In the genomic region with DNA sequence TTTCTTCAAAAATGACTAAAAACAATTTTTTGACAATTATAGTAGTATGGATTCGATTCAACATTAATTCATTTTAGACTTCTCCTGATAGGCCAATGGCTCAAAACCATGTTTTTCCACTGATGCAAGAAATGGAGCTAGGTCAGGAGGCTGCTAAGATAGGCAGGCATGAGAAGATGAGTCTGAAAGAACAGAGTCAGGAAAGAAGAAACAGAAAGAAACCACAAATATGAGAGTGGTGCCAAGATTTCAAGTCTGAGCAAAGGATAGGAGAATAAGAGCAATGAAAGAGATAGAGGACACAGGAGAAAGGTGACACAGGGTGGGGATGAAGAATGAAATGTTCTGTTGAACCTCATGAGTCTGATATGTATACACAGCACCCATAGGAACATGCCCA, we compare ENCODE assay signal across 27 cellular contexts.
"Had no signal": no experiment of that assay in that cellular context is flagged by ENCODE, and none has a peak within 500 bp of the region (broad histone marks: within the 10 kb centered on the region; RNA-seq: fewer than 3 reads in every experiment).

No MANE protein-coding gene starts in this region.

- ATAC-seq: effector memory CD8-positive, alpha-beta T cell; left cardiac atrium; mucosa of descending colon; right lobe of liver; stimulated activated naive B cell treated with anti-CD40 and anti-IgM and Interleukin-4, amounts not matched to agents 10 μg/mL and 1 μg/mL and 100 μg/mL, for 72 hours had no signal

- H3K9me3 ChIP-seq: colonic mucosa, mucosa of descending colon, right lobe of liver had no signal

- H3K27ac ChIP-seq: colonic mucosa, dorsolateral prefrontal cortex, epithelial cell of prostate, hepatocyte, right lobe of liver, SK-N-MC, VCaP had no signal

- DNase-seq: activated CD4-positive, alpha-beta T cell treated with anti-CD3 and anti-CD28 coated beads for 1 hour; activated gamma-delta T cell treated with Interleukin-2 at 50 U/mL for 16 hours; activated T-cell treated with anti-CD3 and anti-CD28 coated beads, Interleukin-2, amount 50 U/mL, for 1 hour; aorta; colonic mucosa; dorsolateral prefrontal cortex; effector memory CD8-positive, alpha-beta T cell; glutamatergic neuron; left cardiac atrium; mucosa of descending colon; naive B cell; occipital lobe; right lobe of liver; stimulated activated CD4-positive, alpha-beta T cell treated with anti-CD3 and anti-CD28 coated beads, Interleukin-15, amount 100 ng/mL, for 24 hours; stimulated activated CD8-positive, alpha-beta memory T cell treated with anti-CD3 and anti-CD28 coated beads, Interleukin-4, amount 100 ng/mL, for 48 hours; stimulated activated naive B cell treated with anti-CD40 and anti-IgM and Interleukin-4, amounts not matched to agents 10 μg/mL and 1 μg/mL and 100 μg/mL, for 72 hours had no signal

- H3K4me3 Mint-ChIP-seq: activated naive CD4-positive, alpha-beta T cell treated with anti-CD3 and anti-CD28 coated beads, Interleukin-2, amount 50 U/mL, for 24 hours; brain; central memory CD8-positive, alpha-beta T cell; effector memory CD8-positive, alpha-beta T cell; memory B cell; naive B cell; stimulated activated naive B cell treated with anti-CD40 and anti-IgM and Interleukin-4, amounts not matched to agents 10 μg/mL and 1 μg/mL and 100 μg/mL, for 72 hours had no signal

- H3K4me1 Mint-ChIP-seq: activated naive CD4-positive, alpha-beta T cell treated with anti-CD3 and anti-CD28 coated beads, Interleukin-2, amount 50 U/mL, for 24 hours; brain; memory B cell; stimulated activated naive B cell treated with anti-CD40 and anti-IgM and Interleukin-4, amounts not matched to agents 10 μg/mL and 1 μg/mL and 100 μg/mL, for 72 hours had no signal

- H3K79me2 ChIP-seq: hepatocyte had no signal

- H3K27ac Mint-ChIP-seq: activated naive CD4-positive, alpha-beta T cell treated with anti-CD3 and anti-CD28 coated beads, Interleukin-2, amount 50 U/mL, for 24 hours; brain; memory B cell; naive B cell; stimulated activated naive B cell treated with anti-CD40 and anti-IgM and Interleukin-4, amounts not matched to agents 10 μg/mL and 1 μg/mL and 100 μg/mL, for 72 hours had no signal

- H3K4me3 ChIP-seq: colonic mucosa, dorsolateral prefrontal cortex, hepatocyte, mucosa of descending colon, right lobe of liver, SK-N-MC, smooth muscle cell had no signal

- H3K4me2 ChIP-seq: hepatocyte, smooth muscle cell had no signal

- H3K4me1 ChIP-seq: colonic mucosa, right lobe of liver had no signal

- H3K27me3 Mint-ChIP-seq: activated naive CD4-positive, alpha-beta T cell treated with anti-CD3 and anti-CD28 coated beads, Interleukin-2, amount 50 U/mL, for 24 hours; brain; central memory CD8-positive, alpha-beta T cell; effector memory CD8-positive, alpha-beta T cell; memory B cell; naive B cell; stimulated activated naive B cell treated with anti-CD40 and anti-IgM and Interleukin-4, amounts not matched to agents 10 μg/mL and 1 μg/mL and 100 μg/mL, for 72 hours had no signal

- H3K27me3 ChIP-seq: colonic mucosa, dorsolateral prefrontal cortex, hepatocyte, right lobe of liver had no signal

- FAIRE-seq: frontal cortex, islet of Langerhans had no signal

- H3K36me3 ChIP-seq: colonic mucosa, right lobe of liver had no signal

- H2AFZ ChIP-seq: hepatocyte had no signal
